8 cellular contexts compared by ENCODE assay signal in genomic region chr5:12023614-12024241, GRCh38.
DNase-seq lines count a peak whose midpoint lies in the region; ATAC-seq and TF ChIP-seq lines count a peak whose summit lies in the region.

No MANE protein-coding gene starts in this region.

- no peak overlapping the region for H3K27ac ChIP-seq in 22Rv1

- peak; percentile 81 for TF ChIP-seq CTCF in 22Rv1 (IDR thresholded peaks at IDR 0.05)
- peak; percentile 56 for TF ChIP-seq CTCF in GM12872 (IDR thresholded peaks at IDR 0.05; ENCODE audit: insufficient read depth, low read depth, low read length)

- ATAC-seq in HG02981 (IDR thresholded peaks at IDR 0.05; ENCODE audit: unreplicated experiment): no peak

- DNase-seq in RKO (ENCODE audit: low spot score): peak; percentile 43
- DNase-seq in fibroblast of the conjunctiva (ENCODE audit: low read depth): peak; percentile 4
- DNase-seq in stromal cell of bone marrow (ENCODE audit: low read depth): peak; percentile 0
- DNase-seq in dedifferentiated amniotic fluid mesenchymal stem cell (ENCODE audit: extremely low spot score): no peak

- TF ChIP-seq RAD21 in Ishikawa (IDR thresholded peaks at IDR 0.05; ENCODE audit: low read depth): peak; percentile 73

- no peak for TF ChIP-seq EP300 in Ishikawa (IDR thresholded peaks at IDR 0.05; ENCODE audit: borderline replicate concordance)

TF ChIP-seq in Ishikawa, 13 proteins besides CTCF, POLR2A, EP300 and RAD21:
- TF ChIP-seq CREB1 (IDR thresholded peaks at IDR 0.05; ENCODE audit: low read depth) (no peak), FOXM1 (IDR thresholded peaks at IDR 0.05; ENCODE audit: borderline replicate concordance, low read depth) (no peak), NFIC (IDR thresholded peaks at IDR 0.05) (no peak), MAX (IDR thresholded peaks at IDR 0.05) (no peak), TCF12 (IDR thresholded peaks at IDR 0.05; ENCODE audit: low read depth) (no peak), YY1 (IDR thresholded peaks at IDR 0.05; ENCODE audit: low read depth) (no peak), TAF1 (IDR thresholded peaks at IDR 0.05; ENCODE audit: low read depth) (no peak), ZBTB7A (IDR thresholded peaks at IDR 0.05; ENCODE audit: low read depth) (no peak), EGR1 (IDR thresholded peaks at IDR 0.05) (no peak), TEAD4 (IDR thresholded peaks at IDR 0.05) (no peak), CEBPB (IDR thresholded peaks at IDR 0.05) (no peak)
- TF ChIP-seq, protein P1, sequence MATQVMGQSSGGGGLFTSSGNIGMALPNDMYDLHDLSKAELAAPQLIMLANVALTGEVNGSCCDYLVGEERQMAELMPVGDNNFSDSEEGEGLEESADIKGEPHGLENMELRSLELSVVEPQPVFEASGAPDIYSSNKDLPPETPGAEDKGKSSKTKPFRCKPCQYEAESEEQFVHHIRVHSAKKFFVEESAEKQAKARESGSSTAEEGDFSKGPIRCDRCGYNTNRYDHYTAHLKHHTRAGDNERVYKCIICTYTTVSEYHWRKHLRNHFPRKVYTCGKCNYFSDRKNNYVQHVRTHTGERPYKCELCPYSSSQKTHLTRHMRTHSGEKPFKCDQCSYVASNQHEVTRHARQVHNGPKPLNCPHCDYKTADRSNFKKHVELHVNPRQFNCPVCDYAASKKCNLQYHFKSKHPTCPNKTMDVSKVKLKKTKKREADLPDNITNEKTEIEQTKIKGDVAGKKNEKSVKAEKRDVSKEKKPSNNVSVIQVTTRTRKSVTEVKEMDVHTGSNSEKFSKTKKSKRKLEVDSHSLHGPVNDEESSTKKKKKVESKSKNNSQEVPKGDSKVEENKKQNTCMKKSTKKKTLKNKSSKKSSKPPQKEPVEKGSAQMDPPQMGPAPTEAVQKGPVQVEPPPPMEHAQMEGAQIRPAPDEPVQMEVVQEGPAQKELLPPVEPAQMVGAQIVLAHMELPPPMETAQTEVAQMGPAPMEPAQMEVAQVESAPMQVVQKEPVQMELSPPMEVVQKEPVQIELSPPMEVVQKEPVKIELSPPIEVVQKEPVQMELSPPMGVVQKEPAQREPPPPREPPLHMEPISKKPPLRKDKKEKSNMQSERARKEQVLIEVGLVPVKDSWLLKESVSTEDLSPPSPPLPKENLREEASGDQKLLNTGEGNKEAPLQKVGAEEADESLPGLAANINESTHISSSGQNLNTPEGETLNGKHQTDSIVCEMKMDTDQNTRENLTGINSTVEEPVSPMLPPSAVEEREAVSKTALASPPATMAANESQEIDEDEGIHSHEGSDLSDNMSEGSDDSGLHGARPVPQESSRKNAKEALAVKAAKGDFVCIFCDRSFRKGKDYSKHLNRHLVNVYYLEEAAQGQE (IDR thresholded peaks at IDR 0.05; ENCODE audit: low read depth): no peak
- TF ChIP-seq, protein P2, sequence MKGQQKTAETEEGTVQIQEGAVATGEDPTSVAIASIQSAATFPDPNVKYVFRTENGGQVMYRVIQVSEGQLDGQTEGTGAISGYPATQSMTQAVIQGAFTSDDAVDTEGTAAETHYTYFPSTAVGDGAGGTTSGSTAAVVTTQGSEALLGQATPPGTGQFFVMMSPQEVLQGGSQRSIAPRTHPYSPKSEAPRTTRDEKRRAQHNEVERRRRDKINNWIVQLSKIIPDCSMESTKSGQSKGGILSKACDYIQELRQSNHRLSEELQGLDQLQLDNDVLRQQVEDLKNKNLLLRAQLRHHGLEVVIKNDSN (IDR thresholded peaks at IDR 0.05): no peak
